In the genomic region with DNA sequence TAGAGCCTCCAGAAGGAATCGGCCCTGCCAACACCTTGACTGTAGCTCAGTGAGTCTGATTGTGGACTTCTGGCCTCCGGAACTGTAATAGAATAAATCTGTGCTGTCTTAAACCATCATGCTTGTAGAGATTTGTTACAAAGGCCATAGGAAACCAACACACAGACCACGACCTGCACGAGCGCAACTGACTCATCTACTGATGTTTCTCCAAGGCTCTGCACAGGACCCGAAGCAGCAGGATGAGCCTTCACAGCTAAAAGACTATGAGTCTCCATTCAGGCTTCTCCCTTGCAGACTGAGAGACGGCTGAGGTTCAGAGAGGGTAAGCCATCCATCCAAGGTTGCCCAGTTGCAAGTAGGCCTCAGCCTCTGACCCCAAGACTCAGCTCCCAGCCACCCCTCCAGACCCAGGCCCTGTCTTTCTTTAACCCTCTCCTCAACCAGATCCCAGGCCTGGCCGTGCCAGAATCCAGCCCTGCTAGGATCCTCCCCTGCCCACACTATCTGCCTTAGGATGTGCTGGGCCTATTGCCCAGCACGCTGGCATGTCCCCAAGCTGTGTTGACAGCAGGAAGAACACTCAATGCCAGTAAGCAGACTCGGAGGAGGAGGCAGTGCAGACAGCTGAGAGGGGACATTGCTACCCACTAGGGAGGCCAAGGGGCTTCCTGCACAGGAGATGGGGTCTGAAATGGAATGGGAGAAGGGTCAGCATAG, we compare ENCODE assay signal across 17 cellular contexts.
DNase-seq lines count a peak whose midpoint lies in the region; ATAC-seq and TF ChIP-seq lines count a peak whose summit lies in the region.
"Had no signal": no experiment of that assay in that cellular context is flagged by ENCODE, and none has a peak within 500 bp of the region (broad histone marks: within the 10 kb centered on the region; RNA-seq: fewer than 3 reads in every experiment).

No MANE protein-coding gene starts in this region.

- peaks cover 1 to 31% (median 13%) of the 10 kb centered on the region in 5 donors for H3K27me3 Mint-ChIP-seq in naive thymus-derived CD8-positive, alpha-beta T cell

- H3K9me2 ChIP-seq in GM23248 (ENCODE audit: insufficient read depth) = no peaks in the 10 kb centered on the region

- peak overlapping the region; percentile 43 for H3K4me2 ChIP-seq in GM23248 (ENCODE audit: unreplicated experiment)

- POLR2A ChIA-PET in naive thymus-derived CD8-positive, alpha-beta T cell (lab: Charles Lee) = no interaction called here

- H3F3A ChIP-seq in GM23248 (ENCODE audit: insufficient read depth) = peaks cover 33% of the 10 kb centered on the region

- no peak overlapping the region for H3K4me3 Mint-ChIP-seq in naive thymus-derived CD8-positive, alpha-beta T cell

- H3K9ac ChIP-seq in GM23248 = peak overlapping the region; percentile 30

- H3K4me3 ChIP-seq in GM23248 (no peak overlapping the region), psoas muscle (no peak overlapping the region), coronary artery (no peak overlapping the region)

- H3K27ac ChIP-seq in GM23248 (peak overlapping the region; percentile 73), VCaP (peak overlapping the region; percentile 72), psoas muscle (no peak overlapping the region), coronary artery (no peak overlapping the region)

- no peaks in the 10 kb centered on the region for H3K4me1 Mint-ChIP-seq in naive thymus-derived CD8-positive, alpha-beta T cell

- H3K4me1 ChIP-seq in GM23248 (ENCODE audit: insufficient read depth) (peaks cover 33% of the 10 kb centered on the region), psoas muscle (no peaks in the 10 kb centered on the region)

- H3K27ac Mint-ChIP-seq in naive thymus-derived CD8-positive, alpha-beta T cell = no peak overlapping the region
- H3K27ac Mint-ChIP-seq: progenitor cell of endocrine pancreas had no signal

- intact Hi-C loops in left cardiac atrium (cut with DNase I) (no loop called here), psoas muscle (cut with DNase I) (no loop called here)

- H2AFZ ChIP-seq in GM23248 = peak overlapping the region; percentile 11; the same call in 1 of the 2 replicates

- peaks cover 10% of the 10 kb centered on the region; the same call in 1 of the 2 replicates for H3K79me2 ChIP-seq in GM23248 (ENCODE audit: insufficient read depth)

- no peaks in the 10 kb centered on the region for H3K9me3 Mint-ChIP-seq in naive thymus-derived CD8-positive, alpha-beta T cell

- no peaks in the 10 kb centered on the region for H3K36me3 Mint-ChIP-seq in naive thymus-derived CD8-positive, alpha-beta T cell

- WGBS in GM23248 (ENCODE audit: low coverage in 1 of 2, low lambda C conversion rate in 2 of 2, missing lambda C conversion rate in 2 of 2), 2 experiments = 20% methylated on average over 10 of the region's 10 CpGs
- WGBS in psoas muscle, 3 donors = 62 to 66% (median 62%) methylated on average over 10 of the region's 10 CpGs

- TF ChIP-seq CTCF in VCaP (conservative IDR thresholded peaks at IDR 0.05) = no peak
- TF ChIP-seq CTCF in psoas muscle (IDR thresholded peaks at IDR 0.05) = no peak
- TF ChIP-seq CTCF in coronary artery (IDR thresholded peaks at IDR 0.05) = no peak

- H3K27me3 ChIP-seq in GM23248 (replicated peaks; ENCODE audit: insufficient read depth) (no peaks in the 10 kb centered on the region), psoas muscle (ENCODE audit: insufficient read depth in 3 of 3, low read length in 2 of 3) (peaks cover 0 to 4% (median 2%) of the 10 kb centered on the region in 3 donors)

- in situ Hi-C loops in GM23248 (cut with MboI) = no loop called here

- DNase-seq in GM23248 = peak; percentile 88
- peak; percentile 77 for DNase-seq in left cardiac atrium
- DNase-seq in psoas muscle = peak in 1 of 2 donors; percentile 44
- no peak for DNase-seq in activated CD4-positive, alpha-beta T cell treated with anti-CD3 and anti-CD28 coated beads, Interleukin-2, amount 50 U/mL, for 1 hour
- DNase-seq in coronary artery (ENCODE audit: low spot score) = no peak
- DNase-seq in naive thymus-derived CD8-positive, alpha-beta T cell = no peak
- DNase-seq: activated CD4-positive, alpha-beta T cell treated with anti-CD3 and anti-CD28 coated beads, Interleukin-2, amount 50 U/mL, for 4 hours; central memory CD4-positive, alpha-beta T cell; KBM-7; mesendoderm; NCI-H187 treated with DMSO at 0.1 percent for 48 hours; NCI-H774; stimulated activated CD4-positive, alpha-beta T cell treated with anti-CD3 and anti-CD28 coated beads, Interleukin-2, amount 100 ng/mL, for 48 hours; T-helper 9 cell had no signal

- no peaks in the 10 kb centered on the region for H3K36me3 ChIP-seq in GM23248 (ENCODE audit: low read depth)
- no peaks in the 10 kb centered on the region for H3K36me3 ChIP-seq in psoas muscle (ENCODE audit: insufficient read depth in 1 of 2, low read depth in 1 of 2)

- peak; percentile 90 to 95 for ATAC-seq in left cardiac atrium
- ATAC-seq in psoas muscle = peak in 3 of 4 donors; percentile 51 to 83 (median 71)
- no peak for ATAC-seq in GM18517 (IDR thresholded peaks at IDR 0.05; ENCODE audit: unreplicated experiment)
- ATAC-seq in naive thymus-derived CD8-positive, alpha-beta T cell = no peak

- H3K9me3 ChIP-seq in GM23248 (ENCODE audit: low read depth) = no peaks in the 10 kb centered on the region
- no peaks in the 10 kb centered on the region for H3K9me3 ChIP-seq in psoas muscle

- H4K20me1 ChIP-seq in GM23248 (ENCODE audit: insufficient read depth) = no peaks in the 10 kb centered on the region; the same call in 1 of the 2 replicates

Comparison
In these comparisons a context has a peak if more than half of its experiments do, and no peak if none do; other contexts are left out.
1. DNase-seq: peak in GM23248 (single experiment) and left cardiac atrium (single experiment); none in activated CD4-positive, alpha-beta T cell treated with anti-CD3 and anti-CD28 coated beads, Interleukin-2, amount 50 U/mL, for 1 hour (single experiment), coronary artery (single experiment) and naive thymus-derived CD8-positive, alpha-beta T cell (0 of 10).
2. H3K27ac ChIP-seq: peak in GM23248 (single experiment) and VCaP (single experiment); none in psoas muscle (single experiment) and coronary artery (0 of 2).
3. ATAC-seq: peak in left cardiac atrium (2 of 2) and psoas muscle (3 of 4); none in GM18517 (single experiment) and naive thymus-derived CD8-positive, alpha-beta T cell (0 of 2).